In the genomic region with DNA sequence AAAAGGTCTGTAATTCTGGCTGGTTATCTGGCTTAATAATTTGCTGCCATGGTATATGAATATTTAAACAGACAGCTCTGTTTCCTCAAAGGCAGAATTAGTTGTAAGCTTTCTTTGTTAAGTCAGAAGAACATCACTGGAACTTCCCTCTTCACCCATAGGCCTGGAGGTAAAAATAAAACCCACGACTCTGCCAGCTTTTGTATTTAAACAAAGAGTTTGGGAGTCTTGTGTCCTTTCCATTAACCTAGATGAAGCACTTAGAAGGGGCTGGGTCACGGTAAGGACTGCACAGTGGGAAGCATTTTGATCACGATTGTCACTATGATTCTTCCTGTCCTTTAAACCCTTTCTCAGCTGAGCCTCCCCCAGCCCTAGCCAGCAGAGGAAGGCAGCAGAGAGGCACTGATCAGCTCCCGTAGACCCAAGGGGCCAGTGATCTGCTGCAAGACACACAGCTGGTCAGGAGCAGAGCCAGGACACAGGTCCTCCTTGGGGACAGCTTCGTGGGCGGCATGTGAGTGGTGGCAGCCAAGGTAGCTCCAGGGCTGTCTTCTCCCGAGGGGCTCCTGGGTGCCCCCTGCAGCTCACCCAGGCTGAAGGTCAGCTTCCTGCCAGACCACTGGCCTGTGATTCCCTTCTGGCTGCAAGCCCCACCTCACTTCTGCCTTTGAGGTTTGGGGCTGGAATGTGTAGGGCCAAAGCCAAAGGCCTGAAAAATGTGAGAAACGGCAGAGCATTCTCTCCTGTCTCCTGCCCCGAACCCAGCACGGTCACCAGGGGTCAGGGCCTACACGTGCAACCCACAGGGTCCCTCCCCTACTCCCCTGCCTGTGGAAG, we compare ENCODE assay signal across 10 cellular contexts. TPM values are rescaled to one million over a fixed set of nuclear protein-coding genes. Genes with fewer than 3 reads are reported as not detected.
DNase-seq lines count a peak whose midpoint lies in the region; ATAC-seq and TF ChIP-seq lines count a peak whose summit lies in the region.
"Had no signal": no experiment of that assay in that cellular context is flagged by ENCODE, and none has a peak within 500 bp of the region (broad histone marks: within the 10 kb centered on the region; RNA-seq: fewer than 3 reads in every experiment).

No MANE protein-coding gene starts in this region.

- H3K36me3 Mint-ChIP-seq in activated naive CD4-positive, alpha-beta T cell treated with anti-CD3 and anti-CD28 coated beads, Interleukin-2, amount 50 U/mL, for 24 hours: no peaks in the 10 kb centered on the region
- H3K36me3 Mint-ChIP-seq in T-helper 17 cell (ENCODE audit: low read depth) (peaks cover 3% of the 10 kb centered on the region), chondrocyte (ENCODE audit: low read depth) (no peaks in the 10 kb centered on the region)

- H3K9me3 ChIP-seq in T-helper 17 cell (ENCODE audit: control insufficient read depth, low read length, poor library complexity, severe bottlenecking): no peaks in the 10 kb centered on the region

- H3K27ac Mint-ChIP-seq in activated naive CD4-positive, alpha-beta T cell treated with anti-CD3 and anti-CD28 coated beads, Interleukin-2, amount 50 U/mL, for 24 hours: peak overlapping the region; percentile 79
- peak overlapping the region; percentile 100 for H3K27ac Mint-ChIP-seq in T-helper 17 cell
- H3K27ac Mint-ChIP-seq in chondrocyte (ENCODE audit: unreplicated experiment): no peak overlapping the region

- ATAC-seq in T-helper 17 cell: no peak

- no peaks in the 10 kb centered on the region for H3K27me3 Mint-ChIP-seq in activated naive CD4-positive, alpha-beta T cell treated with anti-CD3 and anti-CD28 coated beads, Interleukin-2, amount 50 U/mL, for 24 hours
- H3K27me3 Mint-ChIP-seq in T-helper 17 cell (no peaks in the 10 kb centered on the region), chondrocyte (ENCODE audit: low read depth) (no peaks in the 10 kb centered on the region)

- TF ChIP-seq CTCF in chondrocyte (IDR thresholded peaks at IDR 0.05): no peak

- no peak for DNase-seq in activated naive CD4-positive, alpha-beta T cell treated with anti-CD3 and anti-CD28 coated beads, Interleukin-2, amount 50 U/mL, for 16 hours
- no peak for DNase-seq in T-helper 17 cell
- DNase-seq in germinal center (ENCODE audit: low spot score): peak; percentile 41
- DNase-seq in substantia nigra (lab: John Stamatoyannopoulos, UW): peak in 5 of 49 donors; percentile 15 to 24 (median 18)
- no peak for DNase-seq in SW480 (ENCODE audit: low spot score)
- DNase-seq in chondrocyte (ENCODE audit: low spot score): no peak
- no peak for DNase-seq in NCI-H146 treated with DMSO at 0.1 percent for 48 hours (lab: John Stamatoyannopoulos, UW; ENCODE audit: unreplicated experiment)

- no peaks in the 10 kb centered on the region for H3K9me3 Mint-ChIP-seq in activated naive CD4-positive, alpha-beta T cell treated with anti-CD3 and anti-CD28 coated beads, Interleukin-2, amount 50 U/mL, for 24 hours
- H3K9me3 Mint-ChIP-seq in chondrocyte (ENCODE audit: low read depth): no peaks in the 10 kb centered on the region

- H3K27ac ChIP-seq in substantia nigra (ENCODE audit: low read depth, low read length, poor library complexity, severe bottlenecking): peak overlapping the region; percentile 92
- H3K27ac ChIP-seq: C4-2B had no signal

- peaks cover 79% of the 10 kb centered on the region for H3K4me1 Mint-ChIP-seq in activated naive CD4-positive, alpha-beta T cell treated with anti-CD3 and anti-CD28 coated beads, Interleukin-2, amount 50 U/mL, for 24 hours
- H3K4me1 Mint-ChIP-seq in T-helper 17 cell: peaks cover 56% of the 10 kb centered on the region
- H3K4me1 Mint-ChIP-seq in chondrocyte (ENCODE audit: low read depth): peaks cover 24% of the 10 kb centered on the region

- H3K4me3 Mint-ChIP-seq in activated naive CD4-positive, alpha-beta T cell treated with anti-CD3 and anti-CD28 coated beads, Interleukin-2, amount 50 U/mL, for 24 hours: peak overlapping the region; percentile 83
- H3K4me3 Mint-ChIP-seq in T-helper 17 cell (peak overlapping the region; percentile 76), chondrocyte (ENCODE audit: unreplicated experiment) (no peak overlapping the region)

RNA-seq across cellular contexts. Expression of gene LAPTM5, which starts 4.0 kb away (rescaled TPM):
- 100 to 1,000 TPM; 563 to 601 TPM for total RNA-seq in T-helper 17 cell
- 0.15 to 0.17 TPM in 2 of 3 replicates, not detected in the other for total RNA-seq in chondrocyte

RNA-seq across cellular contexts. Expression of gene MATN1, which starts 38.1 kb away (rescaled TPM):
- total RNA-seq in T-helper 17 cell (1 to 10 TPM; 2.1 to 3.7 TPM), chondrocyte (0.19 to 0.82 TPM (median 0.47 TPM) in 3 replicates)
- total RNA-seq: ureter had no signal

Comparison
In these comparisons a context has a peak if more than half of its experiments do, and no peak if none do; other contexts are left out.
1. RNA of gene LAPTM5, which starts 4.0 kb away (total RNA-seq): 563 to 601 TPM in T-helper 17 cell; 0.15 to 0.17 TPM in chondrocyte; every median in the first group is over 100 times any median in the second.